Comparison of ENCODE assay signal across 8 cellular contexts in the genomic region with DNA sequence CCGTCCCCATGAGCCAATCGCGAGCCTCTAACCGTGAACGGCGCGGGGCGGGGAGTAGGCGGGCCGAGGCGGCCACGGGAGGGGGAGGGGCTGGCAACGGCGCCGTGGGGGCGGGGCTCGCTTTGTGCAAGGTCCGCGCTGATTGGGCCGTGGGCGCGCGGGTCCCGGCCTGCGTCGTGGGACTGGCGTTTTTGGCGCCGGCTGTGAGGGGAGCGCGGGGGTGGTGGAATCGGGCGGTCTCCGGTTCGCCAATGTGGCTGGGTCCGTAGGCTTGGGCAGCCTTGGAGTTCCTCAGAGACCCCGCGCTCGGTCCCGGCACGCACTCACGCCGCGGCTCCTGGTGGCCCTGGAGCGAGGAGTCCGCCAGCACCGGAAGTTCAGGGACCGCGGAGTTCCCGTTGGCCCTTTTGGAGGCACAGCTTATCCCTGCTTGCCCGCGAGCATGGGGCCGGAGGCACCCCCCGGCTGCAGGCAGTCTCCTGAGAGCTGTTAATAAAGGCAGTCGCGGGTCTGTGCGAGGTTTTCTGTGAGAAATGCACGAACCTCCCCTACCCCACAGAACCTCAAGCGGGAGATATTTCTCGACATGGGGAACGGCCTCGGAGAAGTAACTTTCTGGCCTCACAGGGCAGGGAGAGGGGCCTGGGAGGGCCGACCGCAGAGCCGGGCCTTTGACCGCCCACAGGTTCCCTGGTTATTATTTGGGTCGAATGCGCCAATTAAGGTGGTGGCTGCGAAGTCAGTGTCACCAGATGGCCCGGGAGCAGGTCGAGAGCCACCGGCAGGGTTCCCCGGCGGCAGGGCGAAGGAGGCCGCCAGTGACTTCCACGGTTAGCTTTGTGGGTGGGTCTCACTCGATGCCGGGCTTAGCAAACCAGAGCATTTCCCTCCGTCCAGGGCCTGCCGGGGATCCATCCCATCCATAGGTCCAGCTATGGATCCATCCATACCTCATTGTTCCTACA. TPM values are rescaled to one million over a fixed set of nuclear protein-coding genes. Genes with fewer than 3 reads are reported as not detected.
DNase-seq lines count a peak whose midpoint lies in the region; ATAC-seq and TF ChIP-seq lines count a peak whose summit lies in the region.

No MANE protein-coding gene starts in this region.

- peak overlapping the region; percentile 48 for H3K56ac ChIP-seq in IMR-90 (ENCODE audit: extremely low read depth, insufficient read depth, low read length)

- peak overlapping the region; percentile 10 for H2AK5ac ChIP-seq in IMR-90 (ENCODE audit: low read depth, low read length)

- H2BK20ac ChIP-seq in IMR-90 (ENCODE audit: low read depth, low read length) = no peak overlapping the region

- TF ChIP-seq CTCF in BJ (IDR thresholded peaks at IDR 0.05; ENCODE audit: insufficient read depth, low read depth, low read length) = no peak
- no peak for TF ChIP-seq CTCF in IMR-90 (conservative IDR thresholded peaks at IDR 0.05; ENCODE audit: low read depth, low read length)
- no peak for TF ChIP-seq CTCF in glutamatergic neuron (IDR thresholded peaks at IDR 0.05; ENCODE audit: partially characterized antibody, unreplicated experiment)
- TF ChIP-seq CTCF in osteocyte (IDR thresholded peaks at IDR 0.05) = no peak
- TF ChIP-seq CTCF in thoracic aorta (IDR thresholded peaks at IDR 0.05) = no peak

- peak overlapping the region; percentile 78 for H4K91ac ChIP-seq in IMR-90 (ENCODE audit: insufficient read depth, low read depth, low read length)

- peak overlapping the region; percentile 90 for H3K14ac ChIP-seq in IMR-90 (replicated peaks; ENCODE audit: low read depth, low read length)

- H3K79me1 ChIP-seq in IMR-90 (ENCODE audit: low read depth in 1 of 2, low read length in 2 of 2) = peaks cover 23 to 42% of the 10 kb centered on the region in 2 experiments; a peak in 3 of 4 replicates

- H2AFZ ChIP-seq in IMR-90 (replicated peaks; ENCODE audit: low read length, poor library complexity) = peak overlapping the region; percentile 99

- dilution Hi-C loops in IMR-90 (cut with HindIII; ENCODE audit: low sequenced_read_pairs, unreplicated experiment) = no loop called here

- H3K27me3 ChIP-seq in BJ (ENCODE audit: control insufficient read depth, insufficient read depth, low read length) = no peaks in the 10 kb centered on the region
- peaks cover 2% of the 10 kb centered on the region; the same call in 1 of the 2 replicates for H3K27me3 ChIP-seq in IMR-90 (ENCODE audit: control insufficient read depth, insufficient read depth, low read length)
- H3K27me3 ChIP-seq in thoracic aorta (replicated peaks; ENCODE audit: insufficient read depth) = no peaks in the 10 kb centered on the region

- no peak for TF ChIP-seq POLR2A in IMR-90 (IDR thresholded peaks at IDR 0.05; ENCODE audit: low read depth, low read length)

- peaks cover 43% of the 10 kb centered on the region for H3K36me3 Mint-ChIP-seq in activated naive CD4-positive, alpha-beta T cell treated with anti-CD3 and anti-CD28 coated beads for 36 hours (ENCODE audit: low read depth)
- H3K36me3 Mint-ChIP-seq in glutamatergic neuron (ENCODE audit: unreplicated experiment) (peaks cover 11% of the 10 kb centered on the region), osteocyte (ENCODE audit: unreplicated experiment) (peaks cover 24% of the 10 kb centered on the region)

- peak overlapping the region; percentile 97 for H3K4me3 Mint-ChIP-seq in activated naive CD4-positive, alpha-beta T cell treated with anti-CD3 and anti-CD28 coated beads for 36 hours
- H3K4me3 Mint-ChIP-seq in glutamatergic neuron (ENCODE audit: unreplicated experiment) (peak overlapping the region; percentile 96), osteocyte (ENCODE audit: unreplicated experiment) (peak overlapping the region; percentile 97)

- intact Hi-C loops in IMR-90 (cut with micrococcal nuclease) = no loop called here
- intact Hi-C loops in activated naive CD4-positive, alpha-beta T cell treated with anti-CD3 and anti-CD28 coated beads for 36 hours (cut with micrococcal nuclease) = loop anchor here (1.0 to 10.0 kb wide), 10 partner anchors 17 to 1543 kb away; partner anchors contain the start of genes FBXO36, PDE6D, PSMD1 and SP100

- H4K20me1 ChIP-seq in IMR-90 (ENCODE audit: insufficient read depth, low read length) = peaks cover 40% of the 10 kb centered on the region

- no peak overlapping the region for H2BK15ac ChIP-seq in IMR-90 (ENCODE audit: low read depth, low read length)

- H3K9me1 ChIP-seq in IMR-90 (ENCODE audit: insufficient read depth, low read length) = peaks cover 9% of the 10 kb centered on the region; the same call in 1 of the 2 replicates

- no peak overlapping the region for H3K18ac ChIP-seq in IMR-90 (ENCODE audit: low read depth, low read length)

- POLR2A ChIA-PET in BJ (lab: Charles Lee) (interaction anchor here (0.7 to 1.4 kb wide), 3 partner anchors 10 to 374 kb away, joined by 3 to 7 read pairs (median 4); no protein-coding TSS in a partner anchor), IMR-90 (lab: Charles Lee; ENCODE audit: unreplicated experiment) (interaction anchor here (0.5 to 1.3 kb wide), 5 partner anchors 11 to 624 kb away, joined by 3 to 18 read pairs (median 6); no protein-coding TSS in a partner anchor)

- H3K9me3 Mint-ChIP-seq in activated naive CD4-positive, alpha-beta T cell treated with anti-CD3 and anti-CD28 coated beads for 36 hours = no peaks in the 10 kb centered on the region
- H3K9me3 Mint-ChIP-seq in glutamatergic neuron (ENCODE audit: unreplicated experiment) (peaks cover 6% of the 10 kb centered on the region), osteocyte (ENCODE audit: unreplicated experiment) (no peaks in the 10 kb centered on the region)

- H3K9me3 ChIP-seq in IMR-90 (ENCODE audit: control insufficient read depth, insufficient read depth, low read length) (no peaks in the 10 kb centered on the region), thoracic aorta (no peaks in the 10 kb centered on the region)

- H4K8ac ChIP-seq in IMR-90 (ENCODE audit: low read depth in 2 of 2, low read length in 2 of 2) = peak overlapping the region; percentile 94 to 95

- 3% methylated on average over 6 of the region's 81 CpGs; no CpG with 5 or more reads in 1 of the 2 experiments for WGBS in IMR-90 (ENCODE audit: extremely low coverage in 2 of 2, insufficient read length in 1 of 2), 2 experiments

- H3K27ac ChIP-seq in IMR-90 (ENCODE audit: insufficient read depth, low read length) = peak overlapping the region; percentile 91
- H3K27ac ChIP-seq in thoracic aorta = peak overlapping the region; percentile 78 to 92

- peaks cover 18% of the 10 kb centered on the region for H3K36me3 ChIP-seq in BJ (ENCODE audit: control insufficient read depth, insufficient read depth, low read length)
- H3K36me3 ChIP-seq in IMR-90 (ENCODE audit: control insufficient read depth, insufficient read depth, low read length) = peaks cover 21% of the 10 kb centered on the region
- peaks cover 24% of the 10 kb centered on the region for H3K36me3 ChIP-seq in thoracic aorta

- H3K4me3 ChIP-seq in BJ (ENCODE audit: low read depth, low read length) = peak overlapping the region; percentile 80
- H3K4me3 ChIP-seq in IMR-90 (ENCODE audit: insufficient read depth, low read depth, low read length) = peak overlapping the region; percentile 83
- peak overlapping the region; percentile 80 for H3K4me3 ChIP-seq in thoracic aorta

- peak overlapping the region; percentile 98 for H3K27ac Mint-ChIP-seq in activated naive CD4-positive, alpha-beta T cell treated with anti-CD3 and anti-CD28 coated beads for 36 hours
- peak overlapping the region; percentile 96 for H3K27ac Mint-ChIP-seq in glutamatergic neuron (ENCODE audit: unreplicated experiment)
- H3K27ac Mint-ChIP-seq in osteocyte (ENCODE audit: unreplicated experiment) = peak overlapping the region; percentile 99

- peak overlapping the region; percentile 99 for H2AK9ac ChIP-seq in IMR-90 (replicated peaks; ENCODE audit: low read depth, low read length, poor library complexity)

- peak overlapping the region; percentile 92 for H3K4ac ChIP-seq in IMR-90 (ENCODE audit: low read depth, low read length)

- peak overlapping the region; percentile 47 for H4K5ac ChIP-seq in IMR-90 (ENCODE audit: low read depth, low read length)

- peak overlapping the region; percentile 83 for H3K9ac ChIP-seq in IMR-90 (ENCODE audit: low read depth, low read length)

- in situ Hi-C loops in IMR-90 (cut with MboI; ENCODE audit: low sequenced_read_pairs) = no loop called here

- peak overlapping the region; percentile 86 for H3K23ac ChIP-seq in IMR-90 (ENCODE audit: low read depth, low read length)

- BruUV-seq in IMR-90 (replicated peaks; lab: Mats Ljungman, UMichigan) = no TSS peak

- no peak for DNase-seq in BJ (ENCODE audit: low read depth)
- DNase-seq in GM19240 (ENCODE audit: insufficient read length, low spot score) = peak; percentile 88
- no peak for DNase-seq in IMR-90
- DNase-seq in SHP77 (lab: John Stamatoyannopoulos, UW) = peak; percentile 95 to 97
- peak; percentile 99 for DNase-seq in activated naive CD4-positive, alpha-beta T cell treated with anti-CD3 and anti-CD28 coated beads for 36 hours
- peak; percentile 99 for DNase-seq in glutamatergic neuron
- peak; percentile 99 for DNase-seq in osteocyte (ENCODE audit: extremely low spot score, unreplicated experiment)
- peak; percentile 91 for DNase-seq in thoracic aorta (ENCODE audit: low spot score)

- peaks cover 2% of the 10 kb centered on the region; the same call in 1 of the 2 replicates for H3K4me1 ChIP-seq in IMR-90 (ENCODE audit: control insufficient read depth, insufficient read depth, low read length)
- peaks cover 20 to 28% of the 10 kb centered on the region in 2 donors for H3K4me1 ChIP-seq in thoracic aorta (ENCODE audit: control insufficient read depth in 1 of 2, low read depth in 2 of 2)

- CTCF ChIA-PET in BJ (lab: Yijun Ruan, JAX) = interaction anchor here (1.0 to 6.1 kb wide), 5 partner anchors 10 to 245 kb away, joined by 3 to 45 read pairs (median 9); no protein-coding TSS in a partner anchor
- CTCF ChIA-PET in IMR-90 (lab: Yijun Ruan, JAX) = interaction anchor here (0.6 to 1.2 kb wide), 3 partner anchors 52 to 391 kb away, joined by 3 read pairs; no protein-coding TSS in a partner anchor
- CTCF ChIA-PET in activated naive CD4-positive, alpha-beta T cell treated with anti-CD3 and anti-CD28 coated beads for 36 hours (lab: Charles Lee) = interaction anchor here (0.6 to 3.2 kb wide), 6 partner anchors 9 to 245 kb away, joined by 3 to 16 read pairs (median 3); no protein-coding TSS in a partner anchor

- TF ChIP-seq RAD21 in IMR-90 (IDR thresholded peaks at IDR 0.05; ENCODE audit: low read length) = no peak

- ATAC-seq in IMR-90 (ENCODE audit: low read depth) (peak; percentile 94), thoracic aorta (ENCODE audit: insufficient number of reproducible peaks, low FRiP score, low read depth) (peak; percentile 88)

- peaks cover 39% of the 10 kb centered on the region for H3K4me1 Mint-ChIP-seq in activated naive CD4-positive, alpha-beta T cell treated with anti-CD3 and anti-CD28 coated beads for 36 hours (ENCODE audit: low read depth)
- peaks cover 17% of the 10 kb centered on the region for H3K4me1 Mint-ChIP-seq in glutamatergic neuron (ENCODE audit: low read depth, unreplicated experiment)
- peaks cover 21% of the 10 kb centered on the region for H3K4me1 Mint-ChIP-seq in osteocyte (ENCODE audit: unreplicated experiment)

- peak overlapping the region; percentile 85 for H3K4me2 ChIP-seq in IMR-90 (ENCODE audit: low read depth, low read length)

- H3K27me3 Mint-ChIP-seq in activated naive CD4-positive, alpha-beta T cell treated with anti-CD3 and anti-CD28 coated beads for 36 hours (ENCODE audit: low read depth) = no peaks in the 10 kb centered on the region
- H3K27me3 Mint-ChIP-seq in glutamatergic neuron (ENCODE audit: unreplicated experiment) (peaks cover 9% of the 10 kb centered on the region), osteocyte (ENCODE audit: unreplicated experiment) (peaks cover 4% of the 10 kb centered on the region)

- H2BK5ac ChIP-seq in IMR-90 (ENCODE audit: low read depth, low read length, poor library complexity, severe bottlenecking) = peak overlapping the region; percentile 77

- no peak overlapping the region for H2BK120ac ChIP-seq in IMR-90 (ENCODE audit: low read depth, low read length)

RNA-seq across cellular contexts. Expression of gene NCL, which starts 0.6 kb away (rescaled TPM):
- polyA plus RNA-seq in BJ (2011; rRNA removed) = 76.9 and 111 TPM in 2 replicates
- 13.6 and 28.7 TPM in 2 replicates for polyA minus RNA-seq in BJ (2011; rRNA and poly(A)+ RNA removed)
- total RNA-seq in IMR-90 (2012; rRNA removed) = 289 and 506 TPM in 2 replicates
- polyA plus RNA-seq in IMR-90 (2012; rRNA removed) = 215 and 267 TPM in 2 replicates
- 29.1 and 31.1 TPM in 2 replicates for polyA plus RNA-seq in IMR-90 (2012; cell fraction: cytosol; rRNA removed)
- 20.1 and 129 TPM in 2 replicates for polyA plus RNA-seq in IMR-90 (2012; cell fraction: nucleus; rRNA removed; ENCODE audit: low replicate concordance)
- total RNA-seq in activated naive CD4-positive, alpha-beta T cell treated with anti-CD3 and anti-CD28 coated beads for 36 hours = 100 to 1,000 TPM; 908 to 911 TPM
- total RNA-seq in glutamatergic neuron (ENCODE audit: unreplicated experiment) = 320 TPM
- 407 and 421 TPM in 2 replicates for total RNA-seq in osteocyte
- 100 to 1,000 TPM in 1 of 2 donors, 10 to 100 TPM in 1; 80.4 to 210 TPM for total RNA-seq in thoracic aorta

Comparison
In these comparisons a context has a peak if more than half of its experiments do, and no peak if none do; other contexts are left out.
1. DNase-seq: peak in GM19240 (single experiment), SHP77 (2 of 2), activated naive CD4-positive, alpha-beta T cell treated with anti-CD3 and anti-CD28 coated beads for 36 hours (single experiment), glutamatergic neuron (single experiment), osteocyte (single experiment) and thoracic aorta (single experiment); none in BJ (single experiment) and IMR-90 (single experiment).
2. Peak in every context shown above with its lines, with median percentiles within 50 percentile points of each other: H3K4me3 ChIP-seq, H3K27ac Mint-ChIP-seq and H3K4me3 Mint-ChIP-seq.